ENCODE assay signal across 3 cellular contexts in the genomic region with DNA sequence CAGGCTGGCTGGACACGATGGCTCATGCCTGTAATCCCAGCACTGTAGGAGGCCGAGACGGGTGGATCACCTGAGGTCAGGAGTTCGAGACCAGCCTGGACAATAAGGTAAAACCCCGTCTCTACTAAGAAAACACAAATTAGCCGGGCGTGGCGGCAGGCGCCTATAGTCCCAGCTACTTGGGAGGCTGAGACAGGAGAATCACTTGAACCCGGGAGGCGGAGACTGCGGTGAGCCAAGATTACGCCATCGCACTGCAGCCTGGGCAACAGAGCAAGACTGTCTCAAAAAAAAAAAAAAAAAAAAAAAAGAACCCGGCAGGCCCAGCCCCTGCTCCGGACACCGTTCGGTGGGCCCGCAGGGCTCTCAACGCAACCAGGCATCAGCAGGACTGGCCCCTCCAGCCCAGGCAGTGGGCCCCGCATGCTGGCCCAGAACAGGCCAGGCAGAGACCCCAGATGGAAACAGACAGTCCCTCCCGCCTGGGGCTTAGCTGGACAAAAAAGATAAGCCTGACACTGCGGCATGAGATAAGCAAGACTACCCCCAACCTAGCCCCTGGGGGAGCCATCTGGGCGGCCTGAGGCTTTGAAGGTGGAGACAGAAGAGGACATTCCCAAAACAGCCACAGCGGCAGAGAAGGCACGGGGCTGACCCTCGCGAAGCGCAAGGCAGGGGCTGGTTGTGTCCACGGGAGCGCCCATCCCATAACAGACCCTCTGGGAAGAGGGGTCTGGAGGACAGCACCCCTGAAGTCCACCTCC.
TF ChIP-seq lines count a peak whose summit lies in the region.

No MANE protein-coding gene starts in this region.

TF ChIP-seq in SK-N-SH, 30 proteins besides CTCF, POLR2A, EP300 and RAD21:
- TF ChIP-seq, protein P1, sequence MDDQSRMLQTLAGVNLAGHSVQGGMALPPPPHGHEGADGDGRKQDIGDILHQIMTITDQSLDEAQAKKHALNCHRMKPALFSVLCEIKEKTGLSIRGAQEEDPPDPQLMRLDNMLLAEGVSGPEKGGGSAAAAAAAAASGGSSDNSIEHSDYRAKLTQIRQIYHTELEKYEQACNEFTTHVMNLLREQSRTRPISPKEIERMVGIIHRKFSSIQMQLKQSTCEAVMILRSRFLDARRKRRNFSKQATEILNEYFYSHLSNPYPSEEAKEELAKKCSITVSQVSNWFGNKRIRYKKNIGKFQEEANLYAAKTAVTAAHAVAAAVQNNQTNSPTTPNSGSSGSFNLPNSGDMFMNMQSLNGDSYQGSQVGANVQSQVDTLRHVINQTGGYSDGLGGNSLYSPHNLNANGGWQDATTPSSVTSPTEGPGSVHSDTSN (IDR thresholded peaks at IDR 0.05) = no peak
- no peak for TF ChIP-seq CHD2 (IDR thresholded peaks at IDR 0.05; ENCODE audit: low read length, partially characterized antibody)
- TF ChIP-seq GATA2 (CRISPR knock-in tag; IDR thresholded peaks at IDR 0.05) = peak; percentile 64

TF ChIP-seq in SK-N-SH treated with all-trans-retinoic acid at 6 μM for 48 hours, 23 proteins besides CTCF, POLR2A, EP300 and RAD21:
- TF ChIP-seq ZFP30 (CRISPR knock-in tag; IDR thresholded peaks at IDR 0.05) = no peak
- no peak for TF ChIP-seq PATZ1 (CRISPR knock-in tag; IDR thresholded peaks at IDR 0.05; ENCODE audit: borderline replicate concordance)
- TF ChIP-seq PPARA (CRISPR knock-in tag; IDR thresholded peaks at IDR 0.05; ENCODE audit: borderline replicate concordance) = no peak
- TF ChIP-seq CSDC2 (CRISPR knock-in tag; IDR thresholded peaks at IDR 0.05) = no peak
- TF ChIP-seq SNAI2 (CRISPR knock-in tag; IDR thresholded peaks at IDR 0.05) = no peak
- TF ChIP-seq ISL1 (CRISPR knock-in tag; IDR thresholded peaks at IDR 0.05) = no peak
- TF ChIP-seq TCF4 (CRISPR knock-in tag; IDR thresholded peaks at IDR 0.05; ENCODE audit: borderline replicate concordance) = no peak
- TF ChIP-seq TOX (CRISPR knock-in tag; IDR thresholded peaks at IDR 0.05; ENCODE audit: borderline replicate concordance) = no peak
- no peak for TF ChIP-seq ZFP3 (CRISPR knock-in tag; IDR thresholded peaks at IDR 0.05)
- no peak for TF ChIP-seq ESRRG (CRISPR knock-in tag; IDR thresholded peaks at IDR 0.05)
- TF ChIP-seq RARB (CRISPR knock-in tag; IDR thresholded peaks at IDR 0.05) = no peak
- no peak for TF ChIP-seq ZNF565 (CRISPR knock-in tag; conservative IDR thresholded peaks at IDR 0.05; ENCODE audit: low read depth)
- TF ChIP-seq ZC3H10 (CRISPR knock-in tag; IDR thresholded peaks at IDR 0.05) = no peak
- TF ChIP-seq, protein P2, sequence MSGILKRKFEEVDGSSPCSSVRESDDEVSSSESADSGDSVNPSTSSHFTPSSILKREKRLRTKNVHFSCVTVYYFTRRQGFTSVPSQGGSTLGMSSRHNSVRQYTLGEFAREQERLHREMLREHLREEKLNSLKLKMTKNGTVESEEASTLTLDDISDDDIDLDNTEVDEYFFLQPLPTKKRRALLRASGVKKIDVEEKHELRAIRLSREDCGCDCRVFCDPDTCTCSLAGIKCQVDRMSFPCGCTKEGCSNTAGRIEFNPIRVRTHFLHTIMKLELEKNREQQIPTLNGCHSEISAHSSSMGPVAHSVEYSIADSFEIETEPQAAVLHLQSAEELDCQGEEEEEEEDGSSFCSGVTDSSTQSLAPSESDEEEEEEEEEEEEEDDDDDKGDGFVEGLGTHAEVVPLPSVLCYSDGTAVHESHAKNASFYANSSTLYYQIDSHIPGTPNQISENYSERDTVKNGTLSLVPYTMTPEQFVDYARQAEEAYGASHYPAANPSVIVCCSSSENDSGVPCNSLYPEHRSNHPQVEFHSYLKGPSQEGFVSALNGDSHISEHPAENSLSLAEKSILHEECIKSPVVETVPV (CRISPR knock-in tag; IDR thresholded peaks at IDR 0.05) = no peak
TF ChIP-seq in SK-N-SH treated with all-trans-retinoic acid at 6 μM for 48 hours: peak in this region for 0.

TF ChIP-seq in H1, 55 proteins besides CTCF, POLR2A, EP300 and RAD21:
- TF ChIP-seq ZNF274 (IDR thresholded peaks at IDR 0.05; ENCODE audit: borderline replicate concordance, extremely low read depth, low read length) (no peak), SAP30 (IDR thresholded peaks at IDR 0.05; ENCODE audit: insufficient read depth, insufficient replicate concordance, low read length) (no peak), RFX5 (IDR thresholded peaks at IDR 0.05; ENCODE audit: borderline replicate concordance, low read depth, low read length) (no peak), TCF12 (IDR thresholded peaks at IDR 0.05; ENCODE audit: low read depth, low read length) (no peak), GTF2F1 (IDR thresholded peaks at IDR 0.05; ENCODE audit: borderline replicate concordance, low read depth, low read length) (no peak)
